ENCODE assay signal across 10 cellular contexts in genomic region chr20:45037050-45037449, GRCh38.
DNase-seq lines count a peak whose midpoint lies in the region; ATAC-seq and TF ChIP-seq lines count a peak whose summit lies in the region.
"Had no signal": no experiment of that assay in that cellular context is flagged by ENCODE, and none has a peak within 500 bp of the region (broad histone marks: within the 10 kb centered on the region; RNA-seq: fewer than 3 reads in every experiment).

No MANE protein-coding gene starts in this region.

- peak; percentile 78 for DNase-seq in HCEC 1CT
- DNase-seq in adrenal gland, result peak in 5 of 7 donors; percentile 42 to 74 (median 48)
- DNase-seq in kidney tubule cell (ENCODE audit: low spot score), result peak; percentile 42
- no peak for DNase-seq in NCI-H1092 treated with DMSO at 0.1 percent for 48 hours (lab: John Stamatoyannopoulos, UW)
- DNase-seq: NCI-H187 treated with DMSO at 0.1 percent for 48 hours, T-helper 2 cell had no signal

- H3K4me1 ChIP-seq in ACC112 (ENCODE audit: control insufficient read depth, insufficient read depth, low read length, unreplicated experiment), result peaks cover 57% of the 10 kb centered on the region
- peaks cover 0 to 20% of the 10 kb centered on the region in 2 donors for H3K4me1 ChIP-seq in adrenal gland (replicated peaks in 1 of 2)

- intact Hi-C loops in adrenal gland (cut with DNase I), result no loop called here

- H3K27ac ChIP-seq in ACC112 (ENCODE audit: low read depth, low read length) (peak overlapping the region; percentile 73), adrenal gland (no peak overlapping the region)

- H3K36me3 ChIP-seq in ACC112 (ENCODE audit: insufficient read depth, low read length) (0 out of 2 replicates have a peak, but pooled peaks cover 7% of the 10 kb centered on the region), adrenal gland (replicated peaks in 1 of 2) (no peaks in the 10 kb centered on the region)

- H3K79me2 ChIP-seq in ACC112 (ENCODE audit: control insufficient read depth, insufficient read depth, low read length, unreplicated experiment), result peaks cover 3% of the 10 kb centered on the region

- no peak for TF ChIP-seq CTCF in adrenal gland (IDR thresholded peaks at IDR 0.05)

- H3K27me3 ChIP-seq in ACC112 (ENCODE audit: insufficient read depth, low read length) (no peaks in the 10 kb centered on the region), adrenal gland (no peaks in the 10 kb centered on the region)

- no peak for TF ChIP-seq POLR2A in adrenal gland (IDR thresholded peaks at IDR 0.05)

- no peak overlapping the region for H2AFZ ChIP-seq in ACC112 (ENCODE audit: low read length, unreplicated experiment)

- ATAC-seq in GM21529 (IDR thresholded peaks at IDR 0.05; ENCODE audit: unreplicated experiment), result no peak
- no peak for ATAC-seq in HG03097 (IDR thresholded peaks at IDR 0.05; ENCODE audit: low FRiP score, unreplicated experiment)
- no peak for ATAC-seq in GM19397 (IDR thresholded peaks at IDR 0.05; ENCODE audit: unreplicated experiment)

- 71 to 89% (median 75%) methylated on average over 1 of the region's 1 CpG for WGBS in adrenal gland, 4 donors

- H3K9me3 ChIP-seq in adrenal gland (replicated peaks in 1 of 3), result no peaks in the 10 kb centered on the region

- no peak overlapping the region for H3K4me3 ChIP-seq in ACC112 (ENCODE audit: low read depth, low read length)
- H3K4me3 ChIP-seq in adrenal gland, result no peak overlapping the region
